Comparison of ENCODE assay signal across 25 cellular contexts in genomic region chr22:25395915-25396314, GRCh38.
DNase-seq lines count a peak whose midpoint lies in the region; ATAC-seq, FAIRE-seq and TF ChIP-seq lines count a peak whose summit lies in the region.
"Had no signal": no experiment of that assay in that cellular context is flagged by ENCODE, and none has a peak within 500 bp of the region (broad histone marks: within the 10 kb centered on the region; RNA-seq: fewer than 3 reads in every experiment).

No MANE protein-coding gene starts in this region.

- WGBS in sigmoid colon, 2 donors: 85 to 86% methylated on average over 3 of the region's 3 CpGs

- no peak for TF ChIP-seq POLR2A in sigmoid colon (IDR thresholded peaks at IDR 0.05)

- intact Hi-C loops in left ventricle myocardium inferior (cut with micrococcal nuclease): no loop called here
- intact Hi-C loops in Right ventricle myocardium inferior (cut with DNase I): no loop called here
- intact Hi-C loops in kidney (cut with DNase I): no loop called here
- intact Hi-C loops in sigmoid colon (cut with DNase I): no loop called here

- DNase-seq in left ventricle myocardium inferior: no peak
- no peak for DNase-seq in Right ventricle myocardium inferior (ENCODE audit: missing footprints)
- DNase-seq in LHCN-M2 (ENCODE audit: low read depth): peak; percentile 46
- peak; percentile 34 for DNase-seq in kidney
- DNase-seq in urothelium cell line (ENCODE audit: low spot score): no peak
- no peak for DNase-seq in sigmoid colon
- no peak for DNase-seq in HK-2 (ENCODE audit: unreplicated experiment)
- DNase-seq in hippocampal formation (lab: John Stamatoyannopoulos, UW): no peak
- DNase-seq: activated CD4-positive, alpha-beta memory T cell treated with anti-CD3 and anti-CD28 coated beads for 36 hours; activated naive CD4-positive, alpha-beta T cell treated with anti-CD3 and anti-CD28 coated beads, Interleukin-2, amount 10 ng/mL, durations not matched to agents 7 days and 5 days; CD8-positive, alpha-beta T cell; DMS 273 treated with DMSO at 0.1 percent for 48 hours; gastrocnemius medialis; NCI-H1048; NCI-H2171; NCI-H524 treated with DMSO at 0.1 percent for 48 hours; nephron progenitor cell; OCI-M1; stimulated activated naive CD4-positive, alpha-beta T cell treated with Interleukin-2 at 50 U/mL for 16 hours; testis; uterus had no signal

- no peak for TF ChIP-seq EP300 in sigmoid colon (IDR thresholded peaks at IDR 0.05)

- no peak overlapping the region for H3K4me3 ChIP-seq in left ventricle myocardium inferior
- H3K4me3 ChIP-seq in kidney (ENCODE audit: low read length in 2 of 2): no peak overlapping the region
- H3K4me3 ChIP-seq in sigmoid colon: no peak overlapping the region
- H3K4me3 ChIP-seq: gastrocnemius medialis, GM12878, skin epidermis, testis, uterus had no signal

- no peak for TF ChIP-seq CTCF in left ventricle myocardium inferior (IDR thresholded peaks at IDR 0.05; ENCODE audit: borderline replicate concordance)
- TF ChIP-seq CTCF in kidney (IDR thresholded peaks at IDR 0.05; ENCODE audit: borderline replicate concordance, extremely low read depth, insufficient read depth): no peak
- TF ChIP-seq CTCF in sigmoid colon (IDR thresholded peaks at IDR 0.05): no peak

- peaks cover 49% of the 10 kb centered on the region for H3K4me1 ChIP-seq in left ventricle myocardium inferior
- peaks cover 9 to 22% of the 10 kb centered on the region in 2 donors for H3K4me1 ChIP-seq in kidney (ENCODE audit: control insufficient read depth in 1 of 2, insufficient read depth in 1 of 2, low read depth in 1 of 2, low read length in 2 of 2)
- peaks cover 0 to 10% (median 8%) of the 10 kb centered on the region in 4 donors for H3K4me1 ChIP-seq in sigmoid colon
- H3K4me1 ChIP-seq: uterus had no signal

- no peak overlapping the region for H3K9ac ChIP-seq in kidney (ENCODE audit: low read length in 2 of 2)

- H3K9me3 ChIP-seq in left ventricle myocardium inferior (replicated peaks) (no peaks in the 10 kb centered on the region), kidney (ENCODE audit: control insufficient read depth in 1 of 2, low read length in 2 of 2) (no peaks in the 10 kb centered on the region), sigmoid colon (no peaks in the 10 kb centered on the region)
- H3K9me3 ChIP-seq: gastrocnemius medialis, testis, uterus had no signal

- FAIRE-seq in kidney (lab: Jason Lieb, UNC) (no peak), urothelium cell line (lab: Jason Lieb, UNC) (peak; percentile 40)
- FAIRE-seq: GM12878, H1 had no signal

- no peak for ATAC-seq in Right ventricle myocardium inferior
- ATAC-seq: activated CD4-positive, CD25-positive, alpha-beta regulatory T cell treated with anti-CD3 and anti-CD28 coated beads, Interleukin-2, amount 50 U/mL, for 24 hours; CD8-positive, alpha-beta T cell; gastrocnemius medialis; GM12878 had no signal

- H3K36me3 ChIP-seq in left ventricle myocardium inferior (no peaks in the 10 kb centered on the region), kidney (ENCODE audit: control insufficient read depth in 1 of 2, insufficient read depth in 2 of 2, low read length in 2 of 2) (no peaks in the 10 kb centered on the region), sigmoid colon (no peaks in the 10 kb centered on the region)
- H3K36me3 ChIP-seq: gastrocnemius medialis, uterus had no signal

- H3K27me3 ChIP-seq in left ventricle myocardium inferior (ENCODE audit: low read depth) (no peaks in the 10 kb centered on the region), sigmoid colon (no peaks in the 10 kb centered on the region)
- H3K27me3 ChIP-seq: gastrocnemius medialis, testis, uterus had no signal

- H3K27ac ChIP-seq in left ventricle myocardium inferior (replicated peaks): peak overlapping the region; percentile 62
- H3K27ac ChIP-seq in kidney (ENCODE audit: low read depth in 2 of 2, low read length in 2 of 2): peak overlapping the region in 1 of 2 donors; percentile 75
- no peak overlapping the region for H3K27ac ChIP-seq in sigmoid colon
- H3K27ac ChIP-seq: gastrocnemius medialis, skin epidermis, testis, uterus had no signal

Comparison
In these comparisons a context has a peak if more than half of its experiments do, and no peak if none do; other contexts are left out.
1. DNase-seq: peak in LHCN-M2 (single experiment) and kidney (single experiment); none in left ventricle myocardium inferior (single experiment), Right ventricle myocardium inferior (single experiment), urothelium cell line (single experiment), sigmoid colon (single experiment), HK-2 (single experiment) and hippocampal formation (0 of 2).